In the genomic region with DNA sequence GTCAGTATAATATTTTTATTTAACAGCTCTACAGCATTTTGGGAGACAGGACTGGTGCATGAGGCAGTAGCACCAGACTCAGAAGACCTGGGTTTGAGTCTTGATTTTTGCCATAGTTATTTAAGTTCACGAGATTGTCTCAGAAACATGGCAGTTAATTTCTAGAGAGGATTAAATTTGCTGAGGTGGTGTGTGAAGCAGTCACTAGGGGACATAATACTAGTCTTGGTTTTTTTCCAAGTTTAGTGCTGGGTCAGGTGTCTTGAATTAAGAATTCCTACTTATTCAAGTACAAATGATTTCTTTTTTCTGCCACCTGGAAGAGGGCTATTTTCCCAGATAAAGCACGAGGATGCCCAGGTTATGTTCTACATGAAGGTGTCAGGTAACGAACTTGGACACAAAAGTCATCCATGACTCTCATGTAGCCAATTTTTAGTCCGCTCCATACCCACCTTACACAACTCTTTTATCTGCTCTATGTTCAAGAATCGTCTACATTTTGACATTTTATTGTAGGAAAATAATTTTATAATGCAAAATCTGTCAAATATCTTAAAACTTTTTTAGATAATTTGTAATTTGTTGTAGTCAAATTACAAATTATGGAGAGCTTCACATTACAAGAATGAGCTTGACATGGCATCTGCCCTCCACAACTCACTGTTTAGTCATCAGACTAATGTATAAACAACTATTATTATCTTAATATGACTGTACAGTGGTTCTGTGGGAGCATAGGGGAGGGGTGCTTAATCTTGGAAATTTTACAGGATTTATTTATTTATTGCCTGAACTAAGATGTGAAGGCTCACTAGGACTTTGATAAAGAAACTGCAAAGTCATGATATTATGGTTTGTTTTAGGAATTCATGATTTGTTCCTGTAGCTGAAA, we compare ENCODE assay signal across 8 cellular contexts. TPM values are rescaled to one million over a fixed set of nuclear protein-coding genes. Genes with fewer than 3 reads are reported as not detected.
DNase-seq lines count a peak whose midpoint lies in the region; ATAC-seq, FAIRE-seq and TF ChIP-seq lines count a peak whose summit lies in the region.

No MANE protein-coding gene starts in this region.

- H2AFZ ChIP-seq in KMS-11 (ENCODE audit: low read depth): no peak overlapping the region

- peaks cover 36% of the 10 kb centered on the region for H3K4me1 ChIP-seq in KMS-11 (ENCODE audit: low read depth, poor library complexity, severe bottlenecking)
- peaks cover 12 to 17% of the 10 kb centered on the region in 2 donors for H3K4me1 ChIP-seq in kidney (ENCODE audit: control insufficient read depth in 1 of 2, insufficient read depth in 1 of 2, low read depth in 1 of 2, low read length in 2 of 2)
- H3K4me1 ChIP-seq in subcutaneous abdominal adipose tissue (ENCODE audit: control insufficient read depth in 5 of 5, insufficient read depth in 5 of 5, low read length in 5 of 5): peaks cover 4 to 54% (median 45%) of the 10 kb centered on the region in 5 donors

- H3K36me3 ChIP-seq in KMS-11 (ENCODE audit: insufficient read depth) (0 out of 2 replicates have a peak, but pooled peaks cover 3% of the 10 kb centered on the region), kidney (ENCODE audit: control insufficient read depth in 1 of 2, insufficient read depth in 2 of 2, low read length in 2 of 2) (peaks cover 3 to 14% of the 10 kb centered on the region in 2 donors), subcutaneous abdominal adipose tissue (ENCODE audit: control insufficient read depth in 5 of 5, insufficient read depth in 5 of 5, low read length in 5 of 5) (peaks cover 5 to 15% (median 11%) of the 10 kb centered on the region in 5 donors)

- H3K27ac ChIP-seq in KMS-11 (peak overlapping the region; percentile 97), kidney (ENCODE audit: low read depth in 2 of 2, low read length in 2 of 2) (no peak overlapping the region), subcutaneous abdominal adipose tissue (ENCODE audit: low read depth, low read length) (peak overlapping the region; percentile 98)

- H3K27me3 Mint-ChIP-seq in activated naive CD8-positive, alpha-beta T cell treated with anti-CD3 and anti-CD28 coated beads, Interleukin-2, amount 50 U/mL, for 24 hours: no peaks in the 10 kb centered on the region

- H3K27me3 ChIP-seq in KMS-11 (ENCODE audit: insufficient read depth, low read depth) (no peaks in the 10 kb centered on the region), subcutaneous abdominal adipose tissue (ENCODE audit: control insufficient read depth in 5 of 5, insufficient read depth in 4 of 5, low read length in 5 of 5) (no peaks in the 10 kb centered on the region)

- H3K9ac ChIP-seq in KMS-11 (peak overlapping the region; percentile 98), kidney (ENCODE audit: low read length in 2 of 2) (peak overlapping the region; percentile 84 to 96), subcutaneous abdominal adipose tissue (ENCODE audit: low read length in 5 of 5) (peak overlapping the region; percentile 69 to 100 (median 99))

- peak overlapping the region; percentile 99 for H3K27ac Mint-ChIP-seq in activated naive CD8-positive, alpha-beta T cell treated with anti-CD3 and anti-CD28 coated beads, Interleukin-2, amount 50 U/mL, for 24 hours

- peaks cover 62% of the 10 kb centered on the region for H3K4me1 Mint-ChIP-seq in activated naive CD8-positive, alpha-beta T cell treated with anti-CD3 and anti-CD28 coated beads, Interleukin-2, amount 50 U/mL, for 24 hours

- H3K9me3 ChIP-seq in kidney (ENCODE audit: control insufficient read depth in 1 of 2, low read length in 2 of 2) (no peaks in the 10 kb centered on the region), subcutaneous abdominal adipose tissue (ENCODE audit: control insufficient read depth in 5 of 5, low read length in 5 of 5) (no peaks in the 10 kb centered on the region)

- peaks cover 55% of the 10 kb centered on the region for H3K36me3 Mint-ChIP-seq in activated naive CD8-positive, alpha-beta T cell treated with anti-CD3 and anti-CD28 coated beads, Interleukin-2, amount 50 U/mL, for 24 hours (ENCODE audit: low read depth)

- H3K9me3 Mint-ChIP-seq in activated naive CD8-positive, alpha-beta T cell treated with anti-CD3 and anti-CD28 coated beads, Interleukin-2, amount 50 U/mL, for 24 hours: no peaks in the 10 kb centered on the region

- ATAC-seq in activated naive CD8-positive, alpha-beta T cell treated with anti-CD3 and anti-CD28 coated beads, Interleukin-2, amount 50 U/mL, for 24 hours: no peak
- ATAC-seq in esophagus mucosa (no peak), GM18520 (IDR thresholded peaks at IDR 0.05; ENCODE audit: unreplicated experiment) (no peak)

- H3K4me3 Mint-ChIP-seq in activated naive CD8-positive, alpha-beta T cell treated with anti-CD3 and anti-CD28 coated beads, Interleukin-2, amount 50 U/mL, for 24 hours: peak overlapping the region; percentile 98

- H3K4me2 ChIP-seq in KMS-11: peak overlapping the region; percentile 91

- H3K79me2 ChIP-seq in KMS-11 (ENCODE audit: insufficient read depth, low read depth): peaks cover 66% of the 10 kb centered on the region

- FAIRE-seq in D721Med (lab: Jason Lieb, UNC) (peak; percentile 82), kidney (lab: Jason Lieb, UNC) (no peak)

- no peak for DNase-seq in D721Med (ENCODE audit: insufficient read length, low spot score)
- DNase-seq in activated naive CD8-positive, alpha-beta T cell treated with anti-CD3 and anti-CD28 coated beads, Interleukin-2, amount 50 U/mL, for 24 hours: no peak
- no peak for DNase-seq in kidney
- no peak for DNase-seq in ecto neural progenitor cell (ENCODE audit: low spot score)

- intact Hi-C loops in kidney (cut with DNase I): no loop called here

- peaks cover 38% of the 10 kb centered on the region for H4K20me1 ChIP-seq in KMS-11 (ENCODE audit: insufficient read depth)

- TF ChIP-seq CTCF in D721Med (IDR thresholded peaks at IDR 0.05; ENCODE audit: insufficient read depth, missing control alignments) (peak; percentile 20), KMS-11 (conservative IDR thresholded peaks at IDR 0.05; ENCODE audit: low read depth, low read length) (no peak), kidney (IDR thresholded peaks at IDR 0.05; ENCODE audit: borderline replicate concordance, extremely low read depth, insufficient read depth) (no peak)

- H3K4me3 ChIP-seq in KMS-11 (IDR thresholded peaks at IDR 0.05; ENCODE audit: insufficient read depth, low read depth, low read length) (peak overlapping the region; percentile 32), kidney (ENCODE audit: low read length in 2 of 2) (peak overlapping the region; percentile 92), subcutaneous abdominal adipose tissue (ENCODE audit: low read depth in 1 of 5, low read length in 5 of 5) (peak overlapping the region; percentile 76 to 99 (median 98))

RNA-seq across cellular contexts. Expression of a gene that starts 1.6 kb away (rescaled TPM):
- 79.0 TPM for total RNA-seq in kidney
- polyA plus RNA-seq in kidney (ENCODE audit: insufficient read depth, low read depth, low replicate concordance): 24.8 TPM
- 86.3 TPM for total RNA-seq in esophagus mucosa

Comparison
In these comparisons a context has a peak if more than half of its experiments do, and no peak if none do; other contexts are left out.
1. H3K27ac ChIP-seq: peak in KMS-11 (single experiment) and subcutaneous abdominal adipose tissue (single experiment); none in kidney (0 of 2).
2. H3K4me3 ChIP-seq: peak in every context shown above with its lines; median percentile 98 in subcutaneous abdominal adipose tissue; 92 in kidney; 32 in KMS-11.
3. Peak in every context shown above with its lines, with median percentiles within 50 percentile points of each other: H3K9ac ChIP-seq.